1 cellular context compared by ENCODE assay signal in genomic region chr5:92942762-92943161, GRCh38.
TF ChIP-seq lines count a peak whose summit lies in the region.

No MANE protein-coding gene starts in this region.

TF ChIP-seq in HepG2, 621 proteins besides CTCF, POLR2A, EP300 and RAD21 (continued from another document and continues in another):
- TF ChIP-seq HCFC1 (IDR thresholded peaks at IDR 0.05; ENCODE audit: low read depth, low read length) (no peak), ZNF678 (CRISPR knock-in tag; IDR thresholded peaks at IDR 0.05) (no peak), SOX5 (CRISPR knock-in tag; IDR thresholded peaks at IDR 0.05; ENCODE audit: borderline replicate concordance) (peak; percentile 94), ATF4 (CRISPR knock-in tag; IDR thresholded peaks at IDR 0.05) (no peak), SETDB1 (CRISPR knock-in tag; IDR thresholded peaks at IDR 0.05; ENCODE audit: borderline replicate concordance) (no peak), KLF15 (CRISPR knock-in tag; IDR thresholded peaks at IDR 0.05; ENCODE audit: borderline replicate concordance) (no peak), ZNF235 (CRISPR knock-in tag; IDR thresholded peaks at IDR 0.05; ENCODE audit: borderline replicate concordance) (no peak), ATM (IDR thresholded peaks at IDR 0.05; ENCODE audit: borderline replicate concordance) (no peak), ZNF484 (CRISPR knock-in tag; IDR thresholded peaks at IDR 0.05; ENCODE audit: borderline replicate concordance, low read depth) (no peak), SRSF1 (optimal IDR thresholded peaks at IDR 0.05; ENCODE audit: low read depth, low read length) (no peak), XRCC5 (optimal IDR thresholded peaks at IDR 0.05; ENCODE audit: low read length) (no peak), SUZ12 (IDR thresholded peaks at IDR 0.05; ENCODE audit: low read depth, low read length) (no peak), FOXA3 (CRISPR knock-in tag; IDR thresholded peaks at IDR 0.05) (peak; percentile 90), ETV5 (CRISPR knock-in tag; IDR thresholded peaks at IDR 0.05; ENCODE audit: borderline replicate concordance) (peak; percentile 11; the same call in 1 of the 2 replicates), CBX1 (IDR thresholded peaks at IDR 0.05; ENCODE audit: low read depth) (no peak), FOXA1 (IDR thresholded peaks at IDR 0.05) (peak; percentile 84), FOXA1 (CRISPR knock-in tag; IDR thresholded peaks at IDR 0.05) (peak; percentile 71), SRSF9 (IDR thresholded peaks at IDR 0.05; ENCODE audit: borderline replicate concordance, insufficient read depth, low read depth, low read length, poor library complexity, severe bottlenecking) (no peak), CENPX (CRISPR knock-in tag; IDR thresholded peaks at IDR 0.05) (no peak), ZNF792 (CRISPR knock-in tag; IDR thresholded peaks at IDR 0.05) (0 out of 2 replicates have a peak, but pooled peaks have one; percentile 23), CENPBD1 (CRISPR knock-in tag; IDR thresholded peaks at IDR 0.05; ENCODE audit: borderline replicate concordance, low read depth) (no peak), ATF2 (CRISPR knock-in tag; IDR thresholded peaks at IDR 0.05) (0 out of 2 replicates have a peak, but pooled peaks have one; percentile 25), PITX1 (CRISPR knock-in tag; IDR thresholded peaks at IDR 0.05) (no peak), HDAC6 (IDR thresholded peaks at IDR 0.05; ENCODE audit: low read depth, low read length) (no peak), ZBTB7B (CRISPR knock-in tag; IDR thresholded peaks at IDR 0.05) (no peak), PRDM15 (CRISPR knock-in tag; IDR thresholded peaks at IDR 0.05) (no peak), SPEN (CRISPR knock-in tag; IDR thresholded peaks at IDR 0.05; ENCODE audit: low read depth) (no peak), HNF4G (IDR thresholded peaks at IDR 0.05; ENCODE audit: borderline replicate concordance, low read depth, low read length) (no peak), HNF4G (CRISPR knock-in tag; IDR thresholded peaks at IDR 0.05; ENCODE audit: borderline replicate concordance, low read depth) (no peak), SMC3 (IDR thresholded peaks at IDR 0.05; ENCODE audit: low read length) (no peak), ZNF18 (CRISPR knock-in tag; IDR thresholded peaks at IDR 0.05; ENCODE audit: insufficient replicate concordance) (no peak), ARID4A (CRISPR knock-in tag; IDR thresholded peaks at IDR 0.05; ENCODE audit: borderline replicate concordance) (no peak), MED1 (CRISPR knock-in tag; IDR thresholded peaks at IDR 0.05) (peak; percentile 94), SP2 (CRISPR knock-in tag; IDR thresholded peaks at IDR 0.05) (no peak), JARID2 (CRISPR knock-in tag; IDR thresholded peaks at IDR 0.05; ENCODE audit: insufficient replicate concordance) (no peak), SKI (IDR thresholded peaks at IDR 0.05; ENCODE audit: partially characterized antibody) (no peak), NFYB (CRISPR knock-in tag; IDR thresholded peaks at IDR 0.05) (no peak), TIGD3 (CRISPR knock-in tag; IDR thresholded peaks at IDR 0.05; ENCODE audit: borderline replicate concordance) (no peak), MEIS2 (CRISPR knock-in tag; IDR thresholded peaks at IDR 0.05) (no peak), NR2F2 (IDR thresholded peaks at IDR 0.05; ENCODE audit: borderline replicate concordance, low read depth) (peak; percentile 45; the same call in 1 of the 2 replicates), ZNF780A (CRISPR knock-in tag; IDR thresholded peaks at IDR 0.05) (no peak), ZNF276 (CRISPR knock-in tag; IDR thresholded peaks at IDR 0.05; ENCODE audit: low read depth) (no peak), ZNF512B (CRISPR knock-in tag; IDR thresholded peaks at IDR 0.05; ENCODE audit: borderline replicate concordance) (no peak), MAFF (IDR thresholded peaks at IDR 0.05; ENCODE audit: low read depth, low read length) (0 out of 2 replicates have a peak, but pooled peaks have one; percentile 2)
